In genomic region chr3:51373658-51374421, GRCh38 we compare ENCODE assay signal across 24 cellular contexts.
"Had no signal": no experiment of that assay in that cellular context is flagged by ENCODE, and none has a peak within 500 bp of the region (broad histone marks: within the 10 kb centered on the region; RNA-seq: fewer than 3 reads in every experiment).

No MANE protein-coding gene starts in this region.

- FAIRE-seq: astrocyte, endothelial cell of umbilical vein, small intestine had no signal

- H3K27ac ChIP-seq: gastroesophageal sphincter, hepatocyte, neutrophil, sigmoid colon, vagina had no signal

- H3K4me3 ChIP-seq: gastroesophageal sphincter, hepatocyte, lung, mucosa of descending colon, sigmoid colon, vagina had no signal

- H3K9me3 ChIP-seq: gastroesophageal sphincter, mucosa of descending colon, neutrophil, sigmoid colon, vagina had no signal

- H3K4me1 ChIP-seq: gastroesophageal sphincter, sigmoid colon, vagina had no signal

- DNase-seq: activated CD4-positive, alpha-beta memory T cell treated with anti-CD3 and anti-CD28 coated beads for 36 hours; activated CD4-positive, alpha-beta T cell treated with anti-CD3 and anti-CD28 coated beads for 48 hours; activated CD4-positive, CD25-positive, alpha-beta regulatory T cell; activated CD8-positive, alpha-beta memory T cell treated with anti-CD3 and anti-CD28 coated beads, Interleukin-2, amount 50 U/mL, for 48 hours; activated naive CD4-positive, alpha-beta T cell treated with anti-CD3 and anti-CD28 coated beads for 36 hours; activated T-cell treated with anti-CD3 and anti-CD28 coated beads, Interleukin-2, amount 50 U/mL, for 4 hours; amniotic stem cell; caudate nucleus; islet precursor cell; mucosa of descending colon; sigmoid colon; small intestine; stimulated activated CD4-positive, alpha-beta T cell treated with anti-CD3 and anti-CD28 coated beads, Interleukin-4, amount 100 ng/mL, for 24 hours; T-helper 1 cell had no signal

- ATAC-seq: activated T-cell treated with anti-CD3 and anti-CD28 coated beads, Interleukin-2, amount 50 U/mL, for 4 hours; gastroesophageal sphincter; left colon; mucosa of descending colon; natural killer cell treated with Interleukin-12 subunit alpha and Interleukin-12 subunit beta and Interleukin-15 and Interleukin-18, amount 100 ng/mL, for 72 hours; stimulated activated effector memory CD8-positive, alpha-beta T cell treated with anti-CD3 and anti-CD28 coated beads, Interleukin-12 subunit alpha, Interleukin-12 subunit beta, amount 100 ng/mL, for 72 hours had no signal

- H3K27me3 ChIP-seq: gastroesophageal sphincter, hepatocyte, neutrophil, sigmoid colon, vagina had no signal

- H3K36me3 ChIP-seq: neutrophil, sigmoid colon, vagina had no signal
